In the genomic region with DNA sequence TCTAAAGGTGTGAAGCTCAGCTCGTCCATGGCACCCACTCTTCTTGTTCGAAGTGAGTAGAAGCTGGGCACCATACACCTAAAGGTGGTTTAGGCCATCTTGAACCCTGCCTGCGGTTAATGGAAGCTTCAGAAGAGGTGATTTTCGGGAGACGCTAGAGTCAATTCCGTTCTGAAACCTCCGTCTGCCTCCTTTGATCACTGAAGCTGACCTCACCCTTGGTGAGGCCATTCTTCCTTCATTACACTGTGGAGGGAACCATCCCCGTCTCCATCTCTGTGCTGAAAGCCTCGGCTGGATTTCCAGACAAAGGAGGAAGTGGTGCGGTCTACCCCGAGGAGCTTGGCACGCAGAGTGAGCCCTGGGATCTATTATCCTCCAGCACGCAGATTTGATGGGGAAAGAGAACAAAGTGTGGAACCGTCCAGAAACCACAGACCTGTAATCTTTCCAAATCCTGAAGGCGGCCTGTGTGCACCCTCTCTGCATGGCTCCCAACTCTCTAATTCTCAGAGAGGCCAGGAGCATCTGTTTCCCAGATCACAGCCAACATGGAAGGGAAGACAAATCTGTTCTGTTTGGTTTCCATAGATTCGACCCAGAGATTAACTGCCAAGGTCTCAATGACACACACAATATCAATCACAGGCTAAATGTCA, we compare ENCODE assay signal across 9 cellular contexts. TPM values are rescaled to one million over a fixed set of nuclear protein-coding genes. Genes with fewer than 3 reads are reported as not detected.
A peak's percentile ranks its signal among the peaks of the same experiment; 100 is the strongest.
DNase-seq lines count a peak whose midpoint lies in the region; ATAC-seq, FAIRE-seq and TF ChIP-seq lines count a peak whose summit lies in the region.
"Had no signal": no experiment of that assay in that cellular context is flagged by ENCODE, and none has a peak within 500 bp of the region (broad histone marks: within the 10 kb centered on the region; RNA-seq: fewer than 3 reads in every experiment).

No MANE protein-coding gene starts in this region.

- no peaks in the 10 kb centered on the region for H3K79me2 ChIP-seq in astrocyte (ENCODE audit: insufficient read depth, low read length)

- H3K9ac ChIP-seq in astrocyte (ENCODE audit: low read length) = no peak overlapping the region

- H3K36me3 ChIP-seq in astrocyte (ENCODE audit: insufficient read depth, low read length) = no peaks in the 10 kb centered on the region

- no peaks in the 10 kb centered on the region for H4K20me1 ChIP-seq in astrocyte (ENCODE audit: insufficient read depth, low read length)

- no peak overlapping the region for H3K27ac Mint-ChIP-seq in astrocyte (ENCODE audit: unreplicated experiment)
- H3K27ac Mint-ChIP-seq: activated CD4-positive, alpha-beta memory T cell treated with anti-CD3 and anti-CD28 coated beads, Interleukin-2, amount 10 ng/mL, durations not matched to agents 7 days and 5 days had no signal

- TF ChIP-seq CTCF in AG09309 (IDR thresholded peaks at IDR 0.05; ENCODE audit: control insufficient read depth, insufficient read depth, low read depth, low read length, missing control alignments) (no peak), astrocyte (IDR thresholded peaks at IDR 0.05; ENCODE audit: insufficient read depth, low read depth, low read length) (no peak)

- no peak for FAIRE-seq in astrocyte (lab: Jason Lieb, UNC)

- no peak for ATAC-seq in GM18517 (IDR thresholded peaks at IDR 0.05; ENCODE audit: unreplicated experiment)

- no peaks in the 10 kb centered on the region for H3K27me3 ChIP-seq in astrocyte (ENCODE audit: insufficient read depth, low read length)

- H3K4me3 Mint-ChIP-seq in astrocyte (ENCODE audit: unreplicated experiment) = no peak overlapping the region
- H3K4me3 Mint-ChIP-seq: activated CD4-positive, alpha-beta memory T cell treated with anti-CD3 and anti-CD28 coated beads, Interleukin-2, amount 10 ng/mL, durations not matched to agents 7 days and 5 days had no signal

- H3K27me3 Mint-ChIP-seq in astrocyte (ENCODE audit: low read depth, unreplicated experiment) = no peaks in the 10 kb centered on the region
- H3K27me3 Mint-ChIP-seq: activated CD4-positive, alpha-beta memory T cell treated with anti-CD3 and anti-CD28 coated beads, Interleukin-2, amount 10 ng/mL, durations not matched to agents 7 days and 5 days had no signal

- in situ Hi-C loops in KBM-7 (cut with MboI; ENCODE audit: low pct_unique_long_range_greater_than_20kb, low sequenced_read_pairs) = no loop called here

- H3K27ac ChIP-seq in astrocyte (ENCODE audit: low read depth, low read length) = peak overlapping the region; percentile 23

- H3K9me3 Mint-ChIP-seq in astrocyte (ENCODE audit: unreplicated experiment) = peaks cover 2% of the 10 kb centered on the region

- H3K4me2 ChIP-seq in astrocyte (ENCODE audit: low read length) = peak overlapping the region; percentile 23

- DNase-seq in AG09309 (ENCODE audit: low read depth) (peak; percentile 75), KBM-7 (peak; percentile 94), astrocyte (ENCODE audit: low read depth) (peak; percentile 91), medulla oblongata (ENCODE audit: extremely low spot score) (peak; percentile 6), NCI-H510A treated with DMSO at 0.1 percent for 48 hours (lab: John Stamatoyannopoulos, UW) (no peak), HUDEP-2 (lab: John Stamatoyannopoulos, UW; ENCODE audit: unreplicated experiment in 76 of 76) (no peak), GF-D8 (lab: John Stamatoyannopoulos, UW) (no peak)
- DNase-seq: activated CD4-positive, alpha-beta memory T cell treated with anti-CD3 and anti-CD28 coated beads, Interleukin-2, amount 10 ng/mL, durations not matched to agents 7 days and 5 days had no signal

- H3K4me3 ChIP-seq in AG09309 (ENCODE audit: control insufficient read depth, low read depth, low read length) (no peak overlapping the region), astrocyte (ENCODE audit: insufficient read depth, low read depth, low read length) (no peak overlapping the region)

- no peaks in the 10 kb centered on the region for H3K9me3 ChIP-seq in astrocyte (ENCODE audit: insufficient read depth, low read depth, low read length)

- no peaks in the 10 kb centered on the region for H3K4me1 ChIP-seq in astrocyte (ENCODE audit: insufficient read depth, low read length)

- no peaks in the 10 kb centered on the region for H3K4me1 Mint-ChIP-seq in astrocyte (ENCODE audit: low read depth, unreplicated experiment)

- no peaks in the 10 kb centered on the region for H3K36me3 Mint-ChIP-seq in astrocyte (ENCODE audit: low read depth, unreplicated experiment)

- peak overlapping the region; percentile 66 for H2AFZ ChIP-seq in astrocyte (ENCODE audit: low read depth, low read length)

RNA-seq across cellular contexts. Expression of a gene that starts 49.1 kb away (rescaled TPM):
- total RNA-seq in astrocyte = 33.3 and 35.4 TPM in 2 replicates

Comparison
In these comparisons a context has a peak if more than half of its experiments do, and no peak if none do; other contexts are left out.
1. DNase-seq: peak in AG09309 (single experiment), KBM-7 (single experiment), astrocyte (single experiment) and medulla oblongata (single experiment); none in NCI-H510A treated with DMSO at 0.1 percent for 48 hours (single experiment), HUDEP-2 (0 of 76) and GF-D8 (single experiment).